9 cellular contexts compared by ENCODE assay signal in genomic region chr11:57248780-57249383, GRCh38. TPM values are rescaled to one million over a fixed set of nuclear protein-coding genes. Genes with fewer than 3 reads are reported as not detected.
A peak's percentile ranks its signal among the peaks of the same experiment; 100 is the strongest.
DNase-seq lines count a peak whose midpoint lies in the region; ATAC-seq and TF ChIP-seq lines count a peak whose summit lies in the region.
"Had no signal": no experiment of that assay in that cellular context is flagged by ENCODE, and none has a peak within 500 bp of the region (broad histone marks: within the 10 kb centered on the region; RNA-seq: fewer than 3 reads in every experiment).

No MANE protein-coding gene starts in this region.

- peaks cover 36% of the 10 kb centered on the region for H3K27me3 Mint-ChIP-seq in stimulated activated memory B cell treated with anti-CD40 and anti-IgM and Interleukin-4, amounts not matched to agents 10 μg/mL and 1 μg/mL and 100 μg/mL, for 72 hours

- ATAC-seq in GM19372 (IDR thresholded peaks at IDR 0.05; ENCODE audit: low read depth, unreplicated experiment): peak; percentile 51
- ATAC-seq in stimulated activated memory B cell treated with anti-CD40 and anti-IgM and Interleukin-4, amounts not matched to agents 10 μg/mL and 1 μg/mL and 100 μg/mL, for 72 hours: peak; percentile 69
- ATAC-seq: T-cell had no signal

- no peak overlapping the region for H3K4me3 ChIP-seq in kidney epithelial cell (ENCODE audit: low read depth, low read length)

- H3K27me3 ChIP-seq in kidney epithelial cell (ENCODE audit: control insufficient read depth, insufficient read depth, low read length): peaks cover under 1% of the 10 kb centered on the region

- peak; percentile 73 for TF ChIP-seq CTCF in kidney epithelial cell (IDR thresholded peaks at IDR 0.05; ENCODE audit: insufficient read depth, low read length, poor library complexity, severe bottlenecking)

- H3K27ac Mint-ChIP-seq in stimulated activated memory B cell treated with anti-CD40 and anti-IgM and Interleukin-4, amounts not matched to agents 10 μg/mL and 1 μg/mL and 100 μg/mL, for 72 hours: no peak overlapping the region
- H3K27ac Mint-ChIP-seq: T-cell had no signal

- H3K9me3 Mint-ChIP-seq in stimulated activated memory B cell treated with anti-CD40 and anti-IgM and Interleukin-4, amounts not matched to agents 10 μg/mL and 1 μg/mL and 100 μg/mL, for 72 hours: peaks cover 4% of the 10 kb centered on the region
- H3K9me3 Mint-ChIP-seq: T-cell had no signal

- H3K4me1 Mint-ChIP-seq in stimulated activated memory B cell treated with anti-CD40 and anti-IgM and Interleukin-4, amounts not matched to agents 10 μg/mL and 1 μg/mL and 100 μg/mL, for 72 hours: no peaks in the 10 kb centered on the region

- DNase-seq in DMS153 (lab: John Stamatoyannopoulos, UW): peak; percentile 35
- DNase-seq in HK-2 (ENCODE audit: unreplicated experiment): peak; percentile 33
- peak; percentile 87 for DNase-seq in OCI-M1 (lab: John Stamatoyannopoulos, UW)
- DNase-seq in T47D (ENCODE audit: low read depth in 1 of 2, low spot score in 1 of 2): peak; percentile 61 to 80
- DNase-seq in kidney epithelial cell (ENCODE audit: low read depth): no peak
- DNase-seq in activated effector memory CD4-positive, alpha-beta T cell treated with anti-CD3 and anti-CD28 coated beads, Interleukin-2, amount 50 U/mL, for 16 hours: no peak

- in situ Hi-C loops in T47D (cut with HindIII; ENCODE audit: low pct_unique_long_range_greater_than_20kb, low sequenced_read_pairs): no loop called here

- no peaks in the 10 kb centered on the region for H3K36me3 Mint-ChIP-seq in stimulated activated memory B cell treated with anti-CD40 and anti-IgM and Interleukin-4, amounts not matched to agents 10 μg/mL and 1 μg/mL and 100 μg/mL, for 72 hours
- H3K36me3 Mint-ChIP-seq: T-cell had no signal

- H3K4me3 Mint-ChIP-seq in stimulated activated memory B cell treated with anti-CD40 and anti-IgM and Interleukin-4, amounts not matched to agents 10 μg/mL and 1 μg/mL and 100 μg/mL, for 72 hours: no peak overlapping the region
- H3K4me3 Mint-ChIP-seq: T-cell had no signal

- no peaks in the 10 kb centered on the region for H3K36me3 ChIP-seq in kidney epithelial cell (ENCODE audit: control insufficient read depth, insufficient read depth, low read length)

RNA-seq across cellular contexts. Expression of gene APLNR, which starts 11.8 kb away (rescaled TPM):
- total RNA-seq in kidney epithelial cell: not detected in 2 replicates
- total RNA-seq: T-cell had no signal

Comparison
In these comparisons a context has a peak if more than half of its experiments do, and no peak if none do; other contexts are left out.
1. DNase-seq: peak in DMS153 (single experiment), HK-2 (single experiment), OCI-M1 (single experiment) and T47D (2 of 2); none in kidney epithelial cell (single experiment) and activated effector memory CD4-positive, alpha-beta T cell treated with anti-CD3 and anti-CD28 coated beads, Interleukin-2, amount 50 U/mL, for 16 hours (single experiment).